Comparison of ENCODE assay signal across 18 cellular contexts in genomic region chr2:59961733-59962132, GRCh38.
DNase-seq lines count a peak whose midpoint lies in the region; ATAC-seq, FAIRE-seq and TF ChIP-seq lines count a peak whose summit lies in the region.
"Had no signal": no experiment of that assay in that cellular context is flagged by ENCODE, and none has a peak within 500 bp of the region (broad histone marks: within the 10 kb centered on the region; RNA-seq: fewer than 3 reads in every experiment).

No MANE protein-coding gene starts in this region.

- H4K5ac ChIP-seq in H1 (ENCODE audit: insufficient read length, low read depth, low read length): no peak overlapping the region

- H2BK5ac ChIP-seq in H1 (ENCODE audit: low read depth, low read length): no peak overlapping the region

- H3K27me3 ChIP-seq in H1 (replicated peaks in 1 of 4; ENCODE audit: control insufficient read depth in 3 of 4, extremely low read depth in 1 of 4, insufficient read depth in 3 of 4, low read length in 3 of 4) (no peaks in the 10 kb centered on the region), Karpas-422 (ENCODE audit: low read length) (no peaks in the 10 kb centered on the region)
- no peaks in the 10 kb centered on the region for H3K27me3 ChIP-seq in CD8-positive, alpha-beta T cell (ENCODE audit: insufficient read depth, low read length)
- H3K27me3 ChIP-seq: BE2C had no signal

- H3K36me3 Mint-ChIP-seq in type B pancreatic cell: no peaks in the 10 kb centered on the region
- no peaks in the 10 kb centered on the region for H3K36me3 Mint-ChIP-seq in CD8-positive, alpha-beta T cell
- H3K36me3 Mint-ChIP-seq: CD4-positive, CD25-positive, alpha-beta regulatory T cell had no signal

- CTCF ChIA-PET in H1 (lab: Charles Lee; ENCODE audit: partially characterized antibody): interaction anchor here (0.7 to 3.8 kb wide), 2 partner anchors 28 to 147 kb away, joined by 3 to 12 read pairs; no protein-coding TSS in a partner anchor
- CTCF ChIA-PET in CD8-positive, alpha-beta T cell (lab: Charles Lee): no interaction called here

- H2AK5ac ChIP-seq in H1 (ENCODE audit: low read depth, low read length): no peak overlapping the region

- no peak overlapping the region for H3K56ac ChIP-seq in H1 (replicated peaks; ENCODE audit: insufficient read length, low read depth, low read length)

- H3K27me3 Mint-ChIP-seq in type B pancreatic cell: no peaks in the 10 kb centered on the region
- H3K27me3 Mint-ChIP-seq in CD8-positive, alpha-beta T cell (ENCODE audit: low read depth): no peaks in the 10 kb centered on the region
- H3K27me3 Mint-ChIP-seq: CD4-positive, CD25-positive, alpha-beta regulatory T cell had no signal

- no peak for TF ChIP-seq RAD21 in H1 (IDR thresholded peaks at IDR 0.05 in 1 of 2, conservative IDR thresholded peaks at IDR 0.05 in 1 of 2; ENCODE audit: low read depth in 2 of 2, low read length in 2 of 2)

- no peaks in the 10 kb centered on the region; the same call in 1 of the 2 replicates for H3K23me2 ChIP-seq in H1 (ENCODE audit: low read depth, low read length)

- H3K4me3 Mint-ChIP-seq in type B pancreatic cell: no peak overlapping the region
- H3K4me3 Mint-ChIP-seq in CD8-positive, alpha-beta T cell: no peak overlapping the region
- H3K4me3 Mint-ChIP-seq: CD4-positive, CD25-positive, alpha-beta regulatory T cell had no signal

- peaks cover 11% of the 10 kb centered on the region for H3K9me3 Mint-ChIP-seq in type B pancreatic cell
- no peaks in the 10 kb centered on the region for H3K9me3 Mint-ChIP-seq in CD8-positive, alpha-beta T cell

- H2AFZ ChIP-seq in H1 (ENCODE audit: low read length) (0 out of 2 replicates have a peak overlapping the region, but pooled peaks have one; percentile 27), Karpas-422 (ENCODE audit: low read length) (no peak overlapping the region)

- no peaks in the 10 kb centered on the region for H3K79me1 ChIP-seq in H1 (ENCODE audit: low read depth, low read length)

- H2BK12ac ChIP-seq in H1 (ENCODE audit: low read depth, low read length): no peak overlapping the region

- intact Hi-C loops in CD8-positive, alpha-beta T cell (cut with DNase I, micrococcal nuclease): no loop called here

- 87% methylated on average over 2 of the region's 2 CpGs; no CpG with 5 or more reads in 1 of the 2 experiments for WGBS in H1 (ENCODE audit: extremely low coverage in 1 of 2, insufficient coverage in 1 of 2, insufficient read length in 1 of 2, insufficient replicate concordance in 2 of 2, low coverage in 1 of 2, low lambda C conversion rate in 2 of 2, missing lambda C conversion rate in 1 of 2), 2 experiments

- H4K8ac ChIP-seq in H1 (ENCODE audit: extremely low read depth, insufficient read depth, low read length): no peak overlapping the region

- H4K91ac ChIP-seq in H1 (replicated peaks; ENCODE audit: insufficient read length, low read length): no peak overlapping the region

- H3K4ac ChIP-seq in H1 (replicated peaks; ENCODE audit: insufficient read length, low read depth, low read length): no peak overlapping the region

- peaks cover 18% of the 10 kb centered on the region for H3K4me1 Mint-ChIP-seq in type B pancreatic cell (ENCODE audit: unreplicated experiment)
- no peaks in the 10 kb centered on the region for H3K4me1 Mint-ChIP-seq in CD8-positive, alpha-beta T cell (ENCODE audit: low read depth)
- H3K4me1 Mint-ChIP-seq: CD4-positive, CD25-positive, alpha-beta regulatory T cell had no signal

- H3K36me3 ChIP-seq in H1 (ENCODE audit: control insufficient read depth in 2 of 4, insufficient read depth in 4 of 4, low read length in 3 of 4) (no peaks in the 10 kb centered on the region), Karpas-422 (ENCODE audit: insufficient read depth, low read length) (no peaks in the 10 kb centered on the region)
- no peaks in the 10 kb centered on the region for H3K36me3 ChIP-seq in CD8-positive, alpha-beta T cell (ENCODE audit: insufficient read depth, low read length)
- H3K36me3 ChIP-seq: BE2C, HAP-1 had no signal

- H2BK15ac ChIP-seq in H1 (ENCODE audit: low read length): no peak overlapping the region

- TF ChIP-seq CTCF in H1 (IDR thresholded peaks at IDR 0.05; ENCODE audit: control extremely low read depth in 1 of 3, insufficient read depth in 1 of 3, low read depth in 1 of 3, low read length in 3 of 3): no peak
- TF ChIP-seq CTCF in type B pancreatic cell (conservative IDR thresholded peaks at IDR 0.05): no peak
- TF ChIP-seq CTCF in CD8-positive, alpha-beta T cell (IDR thresholded peaks at IDR 0.05): no peak

- no peak overlapping the region for H2BK120ac ChIP-seq in H1 (replicated peaks; ENCODE audit: low read depth, low read length)

- H3K27ac ChIP-seq in H1 (ENCODE audit: low read depth, low read length) (no peak overlapping the region), Karpas-422 (ENCODE audit: low read length) (no peak overlapping the region)
- no peak overlapping the region for H3K27ac ChIP-seq in CD8-positive, alpha-beta T cell (ENCODE audit: low read depth, low read length)

- H3K4me1 ChIP-seq in H1 (replicated peaks in 1 of 4; ENCODE audit: control insufficient read depth in 3 of 4, insufficient read depth in 4 of 4, low read length in 3 of 4): peaks cover 0 to 11% (median under 1%) of the 10 kb centered on the region in 4 experiments; a peak in 3 of 7 replicates
- H3K4me1 ChIP-seq in Karpas-422 (ENCODE audit: low read length): no peaks in the 10 kb centered on the region
- H3K4me1 ChIP-seq in CD8-positive, alpha-beta T cell (ENCODE audit: insufficient read depth, low read length): no peaks in the 10 kb centered on the region
- H3K4me1 ChIP-seq: BE2C, Caco-2, HAP-1 had no signal

- no peak for ATAC-seq in CD8-positive, alpha-beta T cell

- TF ChIP-seq POLR2A in H1 (IDR thresholded peaks at IDR 0.05; ENCODE audit: control extremely low read depth in 1 of 2, low read depth in 2 of 2, low read length in 2 of 2): no peak

- H3K4me3 ChIP-seq in H1 (ENCODE audit: extremely low read depth in 1 of 4, insufficient read depth in 2 of 4, low read depth in 3 of 4, low read length in 4 of 4) (no peak overlapping the region), Karpas-422 (ENCODE audit: low read length) (no peak overlapping the region)
- no peak overlapping the region for H3K4me3 ChIP-seq in CD8-positive, alpha-beta T cell (ENCODE audit: low read depth, low read length)
- H3K4me3 ChIP-seq: HAP-1 had no signal

- no peak overlapping the region for H3K4me2 ChIP-seq in H1 (ENCODE audit: insufficient read depth in 1 of 2, low read depth in 2 of 2, low read length in 2 of 2)
- H3K4me2 ChIP-seq in Karpas-422 (ENCODE audit: low read depth, low read length, poor library complexity, severe bottlenecking): no peak overlapping the region

- H3K9me2 ChIP-seq in Karpas-422 (replicated peaks; ENCODE audit: insufficient read depth, low read length): no peaks in the 10 kb centered on the region

- no peak overlapping the region for H2BK20ac ChIP-seq in H1 (ENCODE audit: low read length)

- no peaks in the 10 kb centered on the region for H3K79me2 ChIP-seq in H1 (ENCODE audit: control insufficient read depth in 1 of 2, insufficient read depth in 2 of 2, low read length in 2 of 2)
- H3K79me2 ChIP-seq in Karpas-422 (ENCODE audit: low read length): no peaks in the 10 kb centered on the region

- H3K23ac ChIP-seq in H1 (ENCODE audit: insufficient read length): no peak overlapping the region

- no peak for TF ChIP-seq EP300 in H1 (IDR thresholded peaks at IDR 0.05; ENCODE audit: borderline replicate concordance in 1 of 2, low read depth in 2 of 2, low read length in 2 of 2)

- H3K14ac ChIP-seq in H1 (ENCODE audit: insufficient read length): no peak overlapping the region

- H4K20me1 ChIP-seq in H1 (replicated peaks in 1 of 2; ENCODE audit: control insufficient read depth in 1 of 2, insufficient read depth in 2 of 2, low read length in 2 of 2) (no peaks in the 10 kb centered on the region), Karpas-422 (ENCODE audit: insufficient read depth, low read depth, low read length) (no peaks in the 10 kb centered on the region)

- H3K9ac ChIP-seq in H1 (replicated peaks in 1 of 4; ENCODE audit: extremely low read depth in 1 of 4, low read depth in 3 of 4, low read length in 3 of 4): no peak overlapping the region
- H3K9ac ChIP-seq in Karpas-422 (ENCODE audit: low read length): no peak overlapping the region

- POLR2A ChIA-PET in H1 (lab: Charles Lee; ENCODE audit: partially characterized antibody): no interaction called here
- POLR2A ChIA-PET in CD8-positive, alpha-beta T cell (lab: Charles Lee): interaction anchor here (0.5 kb wide), 1 partner anchor 1544 kb away, joined by 9 read pairs; no protein-coding TSS in a partner anchor

- no peak for DNase-seq in H1 (ENCODE audit: low read depth in 1 of 2, low spot score in 2 of 2)
- peak; percentile 19 for DNase-seq in kidney tubule cell (ENCODE audit: low spot score)
- DNase-seq in mucosa of gallbladder (ENCODE audit: low spot score): peak; percentile 62
- no peak for DNase-seq in type B pancreatic cell (ENCODE audit: extremely low spot score, unreplicated experiment)
- DNase-seq in Karpas-422: no peak
- no peak for DNase-seq in epidermal melanocyte (ENCODE audit: insufficient read length, low spot score)
- DNase-seq in CD8-positive, alpha-beta T cell: no peak
- DNase-seq: ACHN; BE2C; C1 segment of cervical spinal cord; Caco-2; CD4-positive, CD25-positive, alpha-beta regulatory T cell; GDM1 had no signal

- no peaks in the 10 kb centered on the region for H3K9me3 ChIP-seq in H1 (ENCODE audit: insufficient read depth in 2 of 2, low read depth in 1 of 2, low read length in 1 of 2)
- H3K9me3 ChIP-seq in Karpas-422 (ENCODE audit: low read length): no peaks in the 10 kb centered on the region
- H3K9me3 ChIP-seq in CD8-positive, alpha-beta T cell (ENCODE audit: low read length): no peaks in the 10 kb centered on the region
- H3K9me3 ChIP-seq: BE2C, Caco-2, HAP-1 had no signal

- peak overlapping the region; percentile 60 for H3K27ac Mint-ChIP-seq in type B pancreatic cell
- no peak overlapping the region for H3K27ac Mint-ChIP-seq in CD8-positive, alpha-beta T cell
- H3K27ac Mint-ChIP-seq: CD4-positive, CD25-positive, alpha-beta regulatory T cell had no signal

- no peak overlapping the region for H3K18ac ChIP-seq in H1 (ENCODE audit: extremely low read depth, low read length)

- FAIRE-seq in H1 (lab: Jason Lieb, UNC): no peak
- FAIRE-seq: A204.1, D721Med, GM12892, GM18507 had no signal

TF ChIP-seq in H1, 55 proteins besides CTCF, POLR2A, EP300 and RAD21 (continues in another document):
- TF ChIP-seq YY1 (IDR thresholded peaks at IDR 0.05; ENCODE audit: low read depth, low read length): no peak
- no peak for TF ChIP-seq BCL11A (IDR thresholded peaks at IDR 0.05; ENCODE audit: low read depth in 2 of 2, low read length in 2 of 2)
- TF ChIP-seq MAX (IDR thresholded peaks at IDR 0.05): no peak
- TF ChIP-seq JUND (IDR thresholded peaks at IDR 0.05; ENCODE audit: low read length): no peak
- no peak for TF ChIP-seq CHD1 (IDR thresholded peaks at IDR 0.05; ENCODE audit: low read depth, low read length)
- no peak for TF ChIP-seq SIX5 (IDR thresholded peaks at IDR 0.05; ENCODE audit: low read depth, low read length)
- no peak for TF ChIP-seq KDM1A (IDR thresholded peaks at IDR 0.05; ENCODE audit: borderline replicate concordance, low read length)
- no peak for TF ChIP-seq SP2 (IDR thresholded peaks at IDR 0.05; ENCODE audit: low read length)

Comparison
In these comparisons a context has a peak if more than half of its experiments do, and no peak if none do; other contexts are left out.
1. DNase-seq: peak in kidney tubule cell (single experiment) and mucosa of gallbladder (single experiment); none in H1 (0 of 2), type B pancreatic cell (single experiment), Karpas-422 (single experiment), epidermal melanocyte (single experiment) and CD8-positive, alpha-beta T cell (0 of 7).